Comparison of ENCODE assay signal across 20 cellular contexts in genomic region chr2:32691678-32692077, GRCh38.
DNase-seq lines count a peak whose midpoint lies in the region; ATAC-seq and TF ChIP-seq lines count a peak whose summit lies in the region.
"Had no signal": no experiment of that assay in that cellular context is flagged by ENCODE, and none has a peak within 500 bp of the region (broad histone marks: within the 10 kb centered on the region; RNA-seq: fewer than 3 reads in every experiment).

No MANE protein-coding gene starts in this region.

- no peak overlapping the region for H3K27ac ChIP-seq in HEK293 (ENCODE audit: extremely low read depth, low read depth, low read length)
- no peak overlapping the region for H3K27ac ChIP-seq in PC-3 (ENCODE audit: low read length)
- no peak overlapping the region for H3K27ac ChIP-seq in brain microvascular endothelial cell
- H3K27ac ChIP-seq: 22Rv1; A549; BLaER1 treated with 17β-estradiol and CSF1 and Interleukin-3, amounts not matched to agents 10 nM and 100 nM; C4-2B had no signal

- ATAC-seq in PC-3: peak; percentile 52
- ATAC-seq: A549; CD8-positive, alpha-beta T cell had no signal

- H3K9me2 ChIP-seq in PC-3 (replicated peaks; ENCODE audit: low read length): no peaks in the 10 kb centered on the region

- TF ChIP-seq CTCF in HEK293 (tag by site-specific recombination; IDR thresholded peaks at IDR 0.05): no peak
- TF ChIP-seq CTCF in PC-3 (conservative IDR thresholded peaks at IDR 0.05; ENCODE audit: low read depth, low read length): no peak
- no peak for TF ChIP-seq CTCF in brain microvascular endothelial cell (IDR thresholded peaks at IDR 0.05; ENCODE audit: low read depth, low read length, missing control alignments)

- H3K27me3 Mint-ChIP-seq in activated CD4-positive, alpha-beta T cell treated with anti-CD3 and anti-CD28 coated beads, Interleukin-2, amount 10 ng/mL, durations not matched to agents 24 days and 14 days: no peaks in the 10 kb centered on the region
- H3K27me3 Mint-ChIP-seq: B cell; CD4-positive, alpha-beta T cell had no signal

- POLR2A ChIA-PET in HEK293 (lab: Yijun Ruan, JAX) (no interaction called here), PC-3 (lab: Charles Lee; ENCODE audit: unreplicated experiment) (no interaction called here)

- H3K27me3 ChIP-seq in PC-3 (ENCODE audit: low read length) (no peaks in the 10 kb centered on the region), brain microvascular endothelial cell (replicated peaks) (no peaks in the 10 kb centered on the region)
- H3K27me3 ChIP-seq: BLaER1 treated with 17β-estradiol and CSF1 and Interleukin-3, amounts not matched to agents 10 nM and 100 nM had no signal

- intact Hi-C loops in activated CD4-positive, alpha-beta T cell treated with anti-CD3 and anti-CD28 coated beads, Interleukin-2, amount 10 ng/mL, durations not matched to agents 24 days and 14 days (cut with micrococcal nuclease): no loop called here
- intact Hi-C loops in PC-3 (cut with micrococcal nuclease): loop anchor here (2.0 to 5.0 kb wide), 2 partner anchors 19 to 51 kb away; no protein-coding TSS in a partner anchor

- H3K4me3 ChIP-seq in HEK293 (ENCODE audit: low read depth, low read length) (no peak overlapping the region), PC-3 (ENCODE audit: low read length) (no peak overlapping the region), brain microvascular endothelial cell (ENCODE audit: low read depth, low read length) (no peak overlapping the region)
- H3K4me3 ChIP-seq: A549; BLaER1 treated with 17β-estradiol and CSF1 and Interleukin-3, amounts not matched to agents 10 nM and 100 nM had no signal

- H3K36me3 ChIP-seq in HEK293 (ENCODE audit: control insufficient read depth in 2 of 2, insufficient read depth in 1 of 2, low read length in 2 of 2) (no peaks in the 10 kb centered on the region), PC-3 (ENCODE audit: low read depth, low read length) (no peaks in the 10 kb centered on the region), brain microvascular endothelial cell (replicated peaks) (no peaks in the 10 kb centered on the region)

- peaks cover 6% of the 10 kb centered on the region for H3K36me3 Mint-ChIP-seq in activated CD4-positive, alpha-beta T cell treated with anti-CD3 and anti-CD28 coated beads, Interleukin-2, amount 10 ng/mL, durations not matched to agents 24 days and 14 days (ENCODE audit: low read depth)

- H2AFZ ChIP-seq in PC-3 (ENCODE audit: low read length): no peak overlapping the region

- no peaks in the 10 kb centered on the region for H3F3A ChIP-seq in PC-3 (ENCODE audit: low read length, unreplicated experiment)

- CTCF ChIA-PET in HEK293 (lab: Yijun Ruan, JAX): no interaction called here
- CTCF ChIA-PET in PC-3 (lab: Charles Lee): no interaction called here

- H3K4me3 Mint-ChIP-seq in activated CD4-positive, alpha-beta T cell treated with anti-CD3 and anti-CD28 coated beads, Interleukin-2, amount 10 ng/mL, durations not matched to agents 24 days and 14 days: no peak overlapping the region
- H3K4me3 Mint-ChIP-seq: B cell; CD4-positive, alpha-beta T cell; CD8-positive, alpha-beta T cell had no signal

- H3K9me3 ChIP-seq in HEK293 (ENCODE audit: control insufficient read depth, insufficient read depth, low read depth, low read length): no peaks in the 10 kb centered on the region
- H3K9me3 ChIP-seq in PC-3 (ENCODE audit: low read length): no peaks in the 10 kb centered on the region
- H3K9me3 ChIP-seq: A549; BLaER1 treated with 17β-estradiol and CSF1 and Interleukin-3, amounts not matched to agents 10 nM and 100 nM; Caco-2 had no signal

- H3K4me1 ChIP-seq in HEK293 (ENCODE audit: control insufficient read depth, insufficient read depth, low read length) (no peaks in the 10 kb centered on the region), PC-3 (ENCODE audit: insufficient read depth, low read length) (peaks cover 23% of the 10 kb centered on the region)
- H3K4me1 ChIP-seq: A549, Caco-2 had no signal

- no TSS peak for BruUV-seq in PC-3 (replicated peaks; lab: Mats Ljungman, UMichigan)

- H3K27ac Mint-ChIP-seq in activated CD4-positive, alpha-beta T cell treated with anti-CD3 and anti-CD28 coated beads, Interleukin-2, amount 10 ng/mL, durations not matched to agents 24 days and 14 days: peak overlapping the region; percentile 49
- H3K27ac Mint-ChIP-seq: B cell; CD4-positive, alpha-beta T cell; CD8-positive, alpha-beta T cell had no signal

- no peaks in the 10 kb centered on the region for H3K79me2 ChIP-seq in PC-3 (ENCODE audit: low read length)

- H3K4me1 Mint-ChIP-seq in activated CD4-positive, alpha-beta T cell treated with anti-CD3 and anti-CD28 coated beads, Interleukin-2, amount 10 ng/mL, durations not matched to agents 24 days and 14 days: peaks cover 6% of the 10 kb centered on the region
- H3K4me1 Mint-ChIP-seq: B cell had no signal

- H4K20me1 ChIP-seq in PC-3 (ENCODE audit: low read length): no peaks in the 10 kb centered on the region
- H4K20me1 ChIP-seq: BLaER1 treated with 17β-estradiol and CSF1 and Interleukin-3, amounts not matched to agents 10 nM and 100 nM had no signal

- H3K4me2 ChIP-seq in PC-3 (ENCODE audit: low read length): no peak overlapping the region
- H3K4me2 ChIP-seq: A549; BLaER1 treated with 17β-estradiol and CSF1 and Interleukin-3, amounts not matched to agents 10 nM and 100 nM had no signal

- no peaks in the 10 kb centered on the region for H3K9me3 Mint-ChIP-seq in activated CD4-positive, alpha-beta T cell treated with anti-CD3 and anti-CD28 coated beads, Interleukin-2, amount 10 ng/mL, durations not matched to agents 24 days and 14 days
- H3K9me3 Mint-ChIP-seq: CD4-positive, alpha-beta T cell; CD8-positive, alpha-beta T cell had no signal

- no peak overlapping the region for H3K9ac ChIP-seq in PC-3 (ENCODE audit: low read length)
- H3K9ac ChIP-seq: BLaER1 treated with 17β-estradiol and CSF1 and Interleukin-3, amounts not matched to agents 10 nM and 100 nM had no signal

- no peak for DNase-seq in activated CD4-positive, alpha-beta T cell treated with anti-CD3 and anti-CD28 coated beads, Interleukin-2, amount 10 ng/mL, durations not matched to agents 24 days and 14 days
- no peak for DNase-seq in activated CD4-positive, alpha-beta T cell treated with anti-CD3 and anti-CD28 coated beads, Interleukin-2, amount 50 U/mL, for 1 hour
- peak; percentile 11 for DNase-seq in LoVo (ENCODE audit: low spot score)
- peak; percentile 81 for DNase-seq in PC-3
- DNase-seq in brain microvascular endothelial cell: no peak
- no peak for DNase-seq in SW 1271 (lab: John Stamatoyannopoulos, UW)
- no peak for DNase-seq in NCI-H2029 (lab: John Stamatoyannopoulos, UW)
- DNase-seq: AML-193; Caco-2; Calu3; CD4-positive, alpha-beta T cell; CD8-positive, alpha-beta T cell; DMS79 treated with DMSO at 0.1 percent for 48 hours; GF-D8 had no signal

- in situ Hi-C loops in brain microvascular endothelial cell (cut with HindIII; ENCODE audit: low pct_ligation_motif_present, low sequenced_read_pairs): no loop called here

TF ChIP-seq in HEK293, 187 proteins besides CTCF, POLR2A, EP300 and RAD21:
- TF ChIP-seq ZNF362 (tag by site-specific recombination; IDR thresholded peaks at IDR 0.05) (0 out of 2 replicates have a peak, but pooled peaks have one; percentile 37), ZNF266 (tag by site-specific recombination; IDR thresholded peaks at IDR 0.05; ENCODE audit: low read depth) (no peak)

Comparison
In these comparisons a context has a peak if more than half of its experiments do, and no peak if none do; other contexts are left out.
1. DNase-seq: peak in LoVo (single experiment) and PC-3 (single experiment); none in activated CD4-positive, alpha-beta T cell treated with anti-CD3 and anti-CD28 coated beads, Interleukin-2, amount 10 ng/mL, durations not matched to agents 24 days and 14 days (single experiment), activated CD4-positive, alpha-beta T cell treated with anti-CD3 and anti-CD28 coated beads, Interleukin-2, amount 50 U/mL, for 1 hour (single experiment), brain microvascular endothelial cell (single experiment), SW 1271 (0 of 2) and NCI-H2029 (single experiment).